11 cellular contexts compared by ENCODE assay signal in genomic region chr4:185566425-185566824, GRCh38. TPM values are rescaled to one million over a fixed set of nuclear protein-coding genes. Genes with fewer than 3 reads are reported as not detected.
DNase-seq lines count a peak whose midpoint lies in the region; ATAC-seq and TF ChIP-seq lines count a peak whose summit lies in the region.
"Had no signal": no experiment of that assay in that cellular context is flagged by ENCODE, and none has a peak within 500 bp of the region (broad histone marks: within the 10 kb centered on the region; RNA-seq: fewer than 3 reads in every experiment).

No MANE protein-coding gene starts in this region.

- peaks cover 9% of the 10 kb centered on the region for H3K4me1 Mint-ChIP-seq in activated CD4-positive, alpha-beta memory T cell treated with anti-CD3 and anti-CD28 coated beads for 36 hours (ENCODE audit: low read depth)
- H3K4me1 Mint-ChIP-seq in stimulated activated naive B cell treated with anti-CD40 and anti-IgM and Interleukin-4, amounts not matched to agents 10 μg/mL and 1 μg/mL and 100 μg/mL, for 72 hours: no peaks in the 10 kb centered on the region

- no peak overlapping the region for H3K27ac Mint-ChIP-seq in activated CD4-positive, alpha-beta memory T cell treated with anti-CD3 and anti-CD28 coated beads for 36 hours
- H3K27ac Mint-ChIP-seq in stimulated activated naive B cell treated with anti-CD40 and anti-IgM and Interleukin-4, amounts not matched to agents 10 μg/mL and 1 μg/mL and 100 μg/mL, for 72 hours: no peak overlapping the region

- peak; percentile 72 for DNase-seq in activated CD4-positive, alpha-beta memory T cell treated with anti-CD3 and anti-CD28 coated beads for 36 hours
- DNase-seq in heart left ventricle (peak in 4 of 5 donors; percentile 30 to 67 (median 48)), sigmoid colon (no peak), hypothalamus (lab: John Stamatoyannopoulos, UW) (no peak), HAP-1 (ENCODE audit: low spot score in 2 of 2) (no peak), MV-4-11 (lab: John Stamatoyannopoulos, UW) (no peak)
- DNase-seq in stimulated activated naive B cell treated with anti-CD40 and anti-IgM and Interleukin-4, amounts not matched to agents 10 μg/mL and 1 μg/mL and 100 μg/mL, for 72 hours: no peak
- DNase-seq: NCI-H774; stimulated activated naive CD4-positive, alpha-beta T cell had no signal

- CTCF ChIA-PET in activated CD4-positive, alpha-beta memory T cell treated with anti-CD3 and anti-CD28 coated beads for 36 hours (lab: Charles Lee): no interaction called here

- H3K36me3 ChIP-seq in heart left ventricle: no peaks in the 10 kb centered on the region
- no peaks in the 10 kb centered on the region for H3K36me3 ChIP-seq in sigmoid colon
- H3K36me3 ChIP-seq in HAP-1 (replicated peaks): no peaks in the 10 kb centered on the region

- TF ChIP-seq EP300 in sigmoid colon (IDR thresholded peaks at IDR 0.05): no peak

- WGBS in heart left ventricle, 4 donors: 17 to 24% (median 21%) methylated on average over 8 of the region's 8 CpGs
- 66 to 81% methylated on average over 8 of the region's 8 CpGs for WGBS in sigmoid colon, 2 donors

- H3K9me3 ChIP-seq in heart left ventricle: peaks cover 0 to 11% (median 0%) of the 10 kb centered on the region in 12 donors
- H3K9me3 ChIP-seq in sigmoid colon: no peaks in the 10 kb centered on the region
- H3K9me3 ChIP-seq in HAP-1: no peaks in the 10 kb centered on the region; the same call in 1 of the 2 replicates

- H3K27me3 ChIP-seq in heart left ventricle (no peaks in the 10 kb centered on the region), sigmoid colon (no peaks in the 10 kb centered on the region), HAP-1 (ENCODE audit: low read depth) (no peaks in the 10 kb centered on the region)

- no peaks in the 10 kb centered on the region for H3K9me3 Mint-ChIP-seq in activated CD4-positive, alpha-beta memory T cell treated with anti-CD3 and anti-CD28 coated beads for 36 hours
- peaks cover 0 to 6% of the 10 kb centered on the region in 2 donors for H3K9me3 Mint-ChIP-seq in stimulated activated naive B cell treated with anti-CD40 and anti-IgM and Interleukin-4, amounts not matched to agents 10 μg/mL and 1 μg/mL and 100 μg/mL, for 72 hours

- peaks cover 3 to 55% (median 25%) of the 10 kb centered on the region in 12 donors for H3K4me1 ChIP-seq in heart left ventricle
- peaks cover 0 to 57% (median 53%) of the 10 kb centered on the region in 4 donors for H3K4me1 ChIP-seq in sigmoid colon
- H3K4me1 ChIP-seq in HAP-1: no peaks in the 10 kb centered on the region

- POLR2A ChIA-PET in activated CD4-positive, alpha-beta memory T cell treated with anti-CD3 and anti-CD28 coated beads for 36 hours (lab: Charles Lee): no interaction called here

- TF ChIP-seq CTCF in heart left ventricle (IDR thresholded peaks at IDR 0.05): no peak
- no peak for TF ChIP-seq CTCF in sigmoid colon (IDR thresholded peaks at IDR 0.05)

- intact Hi-C loops in activated CD4-positive, alpha-beta memory T cell treated with anti-CD3 and anti-CD28 coated beads for 36 hours (cut with micrococcal nuclease): loop anchor here (1.0 kb wide), 1 partner anchor 21 kb away; no protein-coding TSS in a partner anchor
- intact Hi-C loops in heart left ventricle (cut with DNase I) (loop anchor here in 7 of 10 donors (2.0 to 5.0 kb wide), 2 partner anchors 32 to 34 kb away; partner anchors contain the start of gene PDLIM3 (in 6 of the 7)), sigmoid colon (cut with DNase I) (loop anchor here (2.0 kb wide), 1 partner anchor 32 kb away; the partner anchor contains the start of gene PDLIM3)

- no peaks in the 10 kb centered on the region for H3K36me3 Mint-ChIP-seq in activated CD4-positive, alpha-beta memory T cell treated with anti-CD3 and anti-CD28 coated beads for 36 hours
- no peaks in the 10 kb centered on the region for H3K36me3 Mint-ChIP-seq in stimulated activated naive B cell treated with anti-CD40 and anti-IgM and Interleukin-4, amounts not matched to agents 10 μg/mL and 1 μg/mL and 100 μg/mL, for 72 hours

- H3K27ac ChIP-seq in heart left ventricle: peak overlapping the region; percentile 83 to 98 (median 90)
- peak overlapping the region; percentile 83 to 91 (median 88) for H3K27ac ChIP-seq in sigmoid colon

- no peak for TF ChIP-seq POLR2A in heart left ventricle (IDR thresholded peaks at IDR 0.05)
- no peak for TF ChIP-seq POLR2A in sigmoid colon (IDR thresholded peaks at IDR 0.05)

- ATAC-seq in GM18502 (IDR thresholded peaks at IDR 0.05; ENCODE audit: poor library complexity, unreplicated experiment) (peak; percentile 71), heart left ventricle (peak; percentile 11 to 48 (median 44))
- no peak for ATAC-seq in stimulated activated naive B cell treated with anti-CD40 and anti-IgM and Interleukin-4, amounts not matched to agents 10 μg/mL and 1 μg/mL and 100 μg/mL, for 72 hours (replicated peaks)

- in situ Hi-C loops in HAP-1 (cut with MboI; ENCODE audit: low sequenced_read_pairs): no loop called here

- H3K4me3 Mint-ChIP-seq in activated CD4-positive, alpha-beta memory T cell treated with anti-CD3 and anti-CD28 coated beads for 36 hours: no peak overlapping the region
- H3K4me3 Mint-ChIP-seq in stimulated activated naive B cell treated with anti-CD40 and anti-IgM and Interleukin-4, amounts not matched to agents 10 μg/mL and 1 μg/mL and 100 μg/mL, for 72 hours: no peak overlapping the region

- H3K4me3 ChIP-seq in heart left ventricle (no peak overlapping the region), sigmoid colon (no peak overlapping the region), HAP-1 (no peak overlapping the region)

- H3K27me3 Mint-ChIP-seq in activated CD4-positive, alpha-beta memory T cell treated with anti-CD3 and anti-CD28 coated beads for 36 hours: peaks cover 18% of the 10 kb centered on the region
- H3K27me3 Mint-ChIP-seq in stimulated activated naive B cell treated with anti-CD40 and anti-IgM and Interleukin-4, amounts not matched to agents 10 μg/mL and 1 μg/mL and 100 μg/mL, for 72 hours: peaks cover 17 to 23% of the 10 kb centered on the region in 2 donors
- H3K27me3 Mint-ChIP-seq: progenitor cell of endocrine pancreas had no signal

RNA-seq across cellular contexts. Expression of gene PDLIM3, which starts 31.1 kb away (rescaled TPM):
- total RNA-seq in activated CD4-positive, alpha-beta memory T cell treated with anti-CD3 and anti-CD28 coated beads for 36 hours: not detected
- total RNA-seq in heart left ventricle (1,000 to 10,000 TPM in 1 of 9 donors, 100 to 1,000 TPM in 8; 111 to 1,156 (median 246) TPM), sigmoid colon (100 to 1,000 TPM; 568 to 907 (median 820) TPM)
- polyA plus RNA-seq in heart left ventricle (100 to 1,000 TPM; 187 to 367 TPM), sigmoid colon (10 to 100 TPM in 2 of 3 donors, 1 to 10 TPM in 1; 7.9 to 24.5 (median 17.4) TPM)

Comparison
In these comparisons a context has a peak if more than half of its experiments do, and no peak if none do; other contexts are left out.
1. ATAC-seq: peak in GM18502 (single experiment) and heart left ventricle (4 of 4); none in stimulated activated naive B cell treated with anti-CD40 and anti-IgM and Interleukin-4, amounts not matched to agents 10 μg/mL and 1 μg/mL and 100 μg/mL, for 72 hours (0 of 2).
2. DNase-seq: peak in activated CD4-positive, alpha-beta memory T cell treated with anti-CD3 and anti-CD28 coated beads for 36 hours (single experiment) and heart left ventricle (4 of 5); none in sigmoid colon (single experiment), hypothalamus (0 of 51), HAP-1 (0 of 2), MV-4-11 (single experiment) and stimulated activated naive B cell treated with anti-CD40 and anti-IgM and Interleukin-4, amounts not matched to agents 10 μg/mL and 1 μg/mL and 100 μg/mL, for 72 hours (single experiment).
3. RNA of gene PDLIM3, which starts 31.1 kb away (total RNA-seq): 568 to 907 TPM in sigmoid colon and 111 to 1,156 TPM in heart left ventricle; not detected in activated CD4-positive, alpha-beta memory T cell treated with anti-CD3 and anti-CD28 coated beads for 36 hours; every median in the first group is over 10 times any median in the second.